ENCODE assay signal across 8 cellular contexts in genomic region chr19:34134190-34135032, GRCh38. TPM values are rescaled to one million over a fixed set of nuclear protein-coding genes. Genes with fewer than 3 reads are reported as not detected.
A peak's percentile ranks its signal among the peaks of the same experiment; 100 is the strongest.
DNase-seq lines count a peak whose midpoint lies in the region; ATAC-seq and TF ChIP-seq lines count a peak whose summit lies in the region.

No MANE protein-coding gene starts in this region.

- no peaks in the 10 kb centered on the region for H3K36me3 Mint-ChIP-seq in H9 (ENCODE audit: insufficient read depth in 1 of 3, low read depth in 3 of 3)
- no peaks in the 10 kb centered on the region for H3K36me3 Mint-ChIP-seq in activated naive CD4-positive, alpha-beta T cell treated with anti-CD3 and anti-CD28 coated beads for 36 hours (ENCODE audit: low read depth)

- H3K14ac ChIP-seq in H9 (ENCODE audit: insufficient read depth, low read length): peak overlapping the region; percentile 81; the same call in 1 of the 2 replicates

- no peaks in the 10 kb centered on the region for H3K27me3 ChIP-seq in H9 (ENCODE audit: insufficient read depth, low read length)
- H3K27me3 ChIP-seq in Loucy (ENCODE audit: insufficient read depth, low read length, poor library complexity, severe bottlenecking): no peaks in the 10 kb centered on the region
- no peaks in the 10 kb centered on the region for H3K27me3 ChIP-seq in gastroesophageal sphincter

- WGBS in H9 (ENCODE audit: extremely low coverage, insufficient read length, low lambda C conversion rate): no CpG with 5 or more reads among the region's 62 CpGs
- WGBS in gastroesophageal sphincter (ENCODE audit: low coverage in 1 of 2), 2 donors: 0 to 2% methylated on average over 11 to 16 of the region's 62 CpGs

- H3T11ph ChIP-seq in H9 (ENCODE audit: low read length): no peak overlapping the region

- H2AK5ac ChIP-seq in H9 (ENCODE audit: insufficient read length, low read length): no peak overlapping the region

- no peak overlapping the region for H2BK15ac ChIP-seq in H9 (ENCODE audit: low read depth, low read length)

- H3F3A ChIP-seq in Loucy (ENCODE audit: low read depth): no peaks in the 10 kb centered on the region

- H2BK20ac ChIP-seq in H9 (ENCODE audit: low read depth, low read length, poor library complexity, severe bottlenecking): no peak overlapping the region

- peak overlapping the region; percentile 37 for H3K27ac ChIP-seq in H9 (ENCODE audit: insufficient read length, low read depth, low read length)
- peak overlapping the region; percentile 73 to 95 (median 93) for H3K27ac ChIP-seq in gastroesophageal sphincter

- H3K18ac ChIP-seq in H9 (ENCODE audit: insufficient read length, low read depth, low read length): peak overlapping the region; percentile 87

- no peak overlapping the region for H4K5ac ChIP-seq in H9 (ENCODE audit: insufficient read length, low read depth, low read length)

- no peak overlapping the region for H4K91ac ChIP-seq in H9 (ENCODE audit: insufficient read length, low read depth, low read length)

- peak overlapping the region; percentile 98 for H3K4me2 ChIP-seq in H9 (ENCODE audit: insufficient read depth, insufficient read length, low read length)
- H3K4me2 ChIP-seq in Loucy (ENCODE audit: low read depth, low read length, poor library complexity, severe bottlenecking): peak overlapping the region; percentile 87

- H3K4me1 ChIP-seq in H9 (ENCODE audit: insufficient read depth, low read length): no peaks in the 10 kb centered on the region
- peaks cover 3% of the 10 kb centered on the region for H3K4me1 ChIP-seq in Loucy (ENCODE audit: insufficient read depth, low read length, poor library complexity, severe bottlenecking)
- peaks cover 0 to 12% (median 3%) of the 10 kb centered on the region in 3 donors for H3K4me1 ChIP-seq in gastroesophageal sphincter

- H3K79me2 ChIP-seq in H9 (ENCODE audit: insufficient read depth, low read length): no peaks in the 10 kb centered on the region
- H3K79me2 ChIP-seq in Loucy (ENCODE audit: insufficient read depth, low read length): no peaks in the 10 kb centered on the region

- no peak overlapping the region for H2BK120ac ChIP-seq in H9 (ENCODE audit: low read depth, low read length, poor library complexity, severe bottlenecking)

- peak overlapping the region; percentile 89 to 99 (median 96) for H3K27ac Mint-ChIP-seq in H9
- peak overlapping the region; percentile 93 for H3K27ac Mint-ChIP-seq in activated naive CD4-positive, alpha-beta T cell treated with anti-CD3 and anti-CD28 coated beads for 36 hours

- H4K20me1 ChIP-seq in H9 (ENCODE audit: control insufficient read depth, insufficient read depth, insufficient read length) (no peaks in the 10 kb centered on the region), Loucy (ENCODE audit: insufficient read depth, low read length, poor library complexity, severe bottlenecking) (no peaks in the 10 kb centered on the region)

- H3K9ac ChIP-seq in H9 (ENCODE audit: extremely low read depth, insufficient read length, low read length) (peak overlapping the region; percentile 88), Loucy (ENCODE audit: low read depth, low read length, poor library complexity, severe bottlenecking) (peak overlapping the region; percentile 94)

- in situ Hi-C loops in SK-MEL-5 (cut with HindIII; ENCODE audit: low pct_unique_long_range_greater_than_20kb, low sequenced_read_pairs): no loop called here

- CTCF ChIA-PET in activated naive CD4-positive, alpha-beta T cell treated with anti-CD3 and anti-CD28 coated beads for 36 hours (lab: Charles Lee): interaction anchor here (0.6 to 2.0 kb wide), 4 partner anchors 11 to 785 kb away, joined by 3 to 5 read pairs (median 4); no protein-coding TSS in a partner anchor

- H2BK12ac ChIP-seq in H9 (ENCODE audit: insufficient read length, low read depth, low read length): no peak overlapping the region

- H2AFZ ChIP-seq in H9 (ENCODE audit: low read length): peak overlapping the region; percentile 43
- H2AFZ ChIP-seq in Loucy (ENCODE audit: low read length): peak overlapping the region; percentile 98

- DNase-seq in GM04504 (ENCODE audit: low read depth): peak; percentile 56
- DNase-seq in H9: peak; percentile 93
- DNase-seq in SK-MEL-5 (ENCODE audit: low read depth, low spot score): peak; percentile 83
- DNase-seq in activated naive CD4-positive, alpha-beta T cell treated with anti-CD3 and anti-CD28 coated beads for 36 hours: peak; percentile 79
- DNase-seq in nucleus accumbens (lab: John Stamatoyannopoulos, UW): peak in 54 of 56 donors; percentile 25 to 89 (median 68)
- peak; percentile 59 for DNase-seq in superior temporal gyrus (ENCODE audit: extremely low spot score)

- no peaks in the 10 kb centered on the region for H3K27me3 Mint-ChIP-seq in H9 (ENCODE audit: low read depth)
- no peaks in the 10 kb centered on the region for H3K27me3 Mint-ChIP-seq in activated naive CD4-positive, alpha-beta T cell treated with anti-CD3 and anti-CD28 coated beads for 36 hours (ENCODE audit: low read depth)

- H3K36me3 ChIP-seq in Loucy (ENCODE audit: insufficient read depth, low read length) (no peaks in the 10 kb centered on the region), gastroesophageal sphincter (no peaks in the 10 kb centered on the region)

- no peak overlapping the region for H3K23ac ChIP-seq in H9 (ENCODE audit: insufficient read length, low read depth, low read length)

- H3K4me3 Mint-ChIP-seq in H9: peak overlapping the region; percentile 89 to 94
- H3K4me3 Mint-ChIP-seq in activated naive CD4-positive, alpha-beta T cell treated with anti-CD3 and anti-CD28 coated beads for 36 hours: peak overlapping the region; percentile 94

- H3K79me1 ChIP-seq in H9 (ENCODE audit: insufficient read depth, low read depth, low read length, poor library complexity, severe bottlenecking): no peaks in the 10 kb centered on the region

- TF ChIP-seq POLR2A in gastroesophageal sphincter (IDR thresholded peaks at IDR 0.05): peak; percentile 62 to 72

- no peak overlapping the region for H3K56ac ChIP-seq in H9 (ENCODE audit: insufficient read length, low read depth, low read length)

- H3K9me2 ChIP-seq in Loucy (replicated peaks; ENCODE audit: low read depth, low read length): no peaks in the 10 kb centered on the region

- H2BK5ac ChIP-seq in H9 (ENCODE audit: insufficient read length, low read length): no peak overlapping the region

- peak; percentile 99 for ATAC-seq in gastroesophageal sphincter

- TF ChIP-seq EP300 in gastroesophageal sphincter (IDR thresholded peaks at IDR 0.05): no peak

- no peaks in the 10 kb centered on the region for H3K9me3 ChIP-seq in H9 (ENCODE audit: control insufficient read depth, low read depth, low read length)
- no peaks in the 10 kb centered on the region for H3K9me3 ChIP-seq in Loucy (ENCODE audit: insufficient read depth, low read depth, low read length)
- H3K9me3 ChIP-seq in gastroesophageal sphincter: no peaks in the 10 kb centered on the region

- peaks cover 0 to 2% of the 10 kb centered on the region in 2 experiments; a peak in 1 of 5 replicates for H3K9me3 Mint-ChIP-seq in H9
- no peaks in the 10 kb centered on the region for H3K9me3 Mint-ChIP-seq in activated naive CD4-positive, alpha-beta T cell treated with anti-CD3 and anti-CD28 coated beads for 36 hours

- intact Hi-C loops in activated naive CD4-positive, alpha-beta T cell treated with anti-CD3 and anti-CD28 coated beads for 36 hours (cut with micrococcal nuclease): loop anchor here (1.0 kb wide), 1 partner anchor 38 kb away; the partner anchor contains the start of gene LSM14A

- H3K4ac ChIP-seq in H9 (ENCODE audit: low read depth, low read length): no peak overlapping the region; the same call in 1 of the 2 replicates

- no peak for TF ChIP-seq CTCF in H9 (conservative IDR thresholded peaks at IDR 0.05)
- no peak for TF ChIP-seq CTCF in Loucy (conservative IDR thresholded peaks at IDR 0.05; ENCODE audit: low read length)
- peak in 1 of 4 experiments; percentile 29 for TF ChIP-seq CTCF in gastroesophageal sphincter (IDR thresholded peaks at IDR 0.05)

- peaks cover 5% of the 10 kb centered on the region for H3K23me2 ChIP-seq in H9 (ENCODE audit: insufficient read length, low read depth, low read length, poor library complexity, severe bottlenecking)

- H3K4me3 ChIP-seq in Loucy (ENCODE audit: low read length, poor library complexity, severe bottlenecking) (peak overlapping the region; percentile 93), gastroesophageal sphincter (peak overlapping the region; percentile 82 to 86)

- H4K8ac ChIP-seq in H9 (replicated peaks; ENCODE audit: insufficient read length, low read depth, low read length): no peak overlapping the region

- H3K4me1 Mint-ChIP-seq in H9: peaks cover 0 to 9% of the 10 kb centered on the region in 2 experiments; a peak in 3 of 4 replicates
- peaks cover 5% of the 10 kb centered on the region for H3K4me1 Mint-ChIP-seq in activated naive CD4-positive, alpha-beta T cell treated with anti-CD3 and anti-CD28 coated beads for 36 hours (ENCODE audit: low read depth)

RNA-seq across cellular contexts. Expression of gene LSM14A, which starts 37.9 kb away (rescaled TPM):
- 196 and 199 TPM in 2 replicates for total RNA-seq in H9 (2021)
- 33.5 and 49.8 TPM in 2 replicates for total RNA-seq in SK-MEL-5 (2014; rRNA removed; shearing (Covaris generic))
- polyA plus RNA-seq in SK-MEL-5 (2015; cell fraction: cytosol; rRNA removed): 101 and 116 TPM in 2 replicates
- 35.4 and 46.8 TPM in 2 replicates for polyA plus RNA-seq in SK-MEL-5 (2015; cell fraction: nucleus; rRNA removed)
- total RNA-seq in activated naive CD4-positive, alpha-beta T cell treated with anti-CD3 and anti-CD28 coated beads for 36 hours: 100 to 1,000 TPM in 1 of 2 experiments, 10 to 100 TPM in 1; 87.9 to 102 TPM
- total RNA-seq in gastroesophageal sphincter: 100 to 1,000 TPM; 106 to 141 (median 128) TPM

Comparison
In these comparisons a context has a peak if more than half of its experiments do, and no peak if none do; other contexts are left out.
1. Peak in every context shown above with its lines: DNase-seq, ATAC-seq, H3K4me3 ChIP-seq and H3K27ac ChIP-seq.